Comparison of ENCODE assay signal across 8 cellular contexts in genomic region chr15:35519536-35520149, GRCh38. TPM values are rescaled to one million over a fixed set of nuclear protein-coding genes. Genes with fewer than 3 reads are reported as not detected.
A peak's percentile ranks its signal among the peaks of the same experiment; 100 is the strongest.
DNase-seq lines count a peak whose midpoint lies in the region; ATAC-seq, FAIRE-seq and TF ChIP-seq lines count a peak whose summit lies in the region.

No MANE protein-coding gene starts in this region.

- H3K9me3 ChIP-seq in K562 (replicated peaks; ENCODE audit: control insufficient read depth, insufficient read depth, low read depth, low read length) (no peaks in the 10 kb centered on the region), upper lobe of left lung (no peaks in the 10 kb centered on the region)

- POLR2A ChIA-PET in K562 (lab: Yijun Ruan, JAX) = interaction anchor here (0.7 kb wide), 1 partner anchor 373 kb away, joined by 3 read pairs; no protein-coding TSS in a partner anchor

- H3K9ac ChIP-seq in K562 (ENCODE audit: insufficient read depth in 1 of 2, low read depth in 2 of 2, low read length in 2 of 2) = no peak overlapping the region

- H2AFZ ChIP-seq in K562 (ENCODE audit: low read depth, low read length) = no peak overlapping the region

- peak; percentile 76 to 90 for TF ChIP-seq RAD21 in K562 (CRISPR knock-in tag; conservative IDR thresholded peaks at IDR 0.05 in 1 of 2, IDR thresholded peaks at IDR 0.05 in 1 of 2)

- H3K79me2 ChIP-seq in K562 (ENCODE audit: control insufficient read depth, insufficient read depth, low read length) = no peaks in the 10 kb centered on the region

- peak; percentile 71 for DNase-seq in NCI-H82 (lab: John Stamatoyannopoulos, UW)
- DNase-seq in NCI-H82 treated with DMSO at 0.1 percent for 48 hours (lab: John Stamatoyannopoulos, UW; ENCODE audit: unreplicated experiment) = no peak
- DNase-seq in NCI-H2107 (lab: John Stamatoyannopoulos, UW) = peak; percentile 29
- peak in 3 of 4 experiments; percentile 10 to 61 (median 12) for DNase-seq in K562 (ENCODE audit: extremely low read depth in 1 of 4, low spot score in 3 of 4)
- DNase-seq in kidney tubule cell (ENCODE audit: low spot score) = peak; percentile 59
- no peak for DNase-seq in upper lobe of left lung
- DNase-seq in SIG-M5 (lab: John Stamatoyannopoulos, UW) = no peak

- CTCF ChIA-PET in K562 (lab: Yijun Ruan, JAX; ENCODE audit: low intra/inter-chr PET ratio) = interaction anchor here (0.8 to 1.0 kb wide), 3 partner anchors 9 to 1615 kb away, joined by 3 to 6 read pairs (median 3); no protein-coding TSS in a partner anchor

- in situ Hi-C loops in K562 (cut with MboI) = loop anchor here (10.0 kb wide), 1 partner anchor 915 kb away; no protein-coding TSS in a partner anchor

- H3K36me3 ChIP-seq in K562 (ENCODE audit: control insufficient read depth, insufficient read depth, low read length) (no peaks in the 10 kb centered on the region), upper lobe of left lung (no peaks in the 10 kb centered on the region)

- peak; percentile 28 to 75 (median 40); a peak in 3 of 6 replicates for TF ChIP-seq CTCF in K562 (IDR thresholded peaks at IDR 0.05 in 2 of 3, conservative IDR thresholded peaks at IDR 0.05 in 1 of 3; ENCODE audit: insufficient read depth in 2 of 3, low read depth in 1 of 3, low read length in 3 of 3)
- TF ChIP-seq CTCF in upper lobe of left lung (IDR thresholded peaks at IDR 0.05) = peak; percentile 18 to 60 (median 40)

- BruUV-seq in K562 (replicated peaks; lab: Mats Ljungman, UMichigan) = no TSS peak

- no peaks in the 10 kb centered on the region for H3K9me1 ChIP-seq in K562 (ENCODE audit: control insufficient read depth, insufficient read depth, low read length)

- H3K4me2 ChIP-seq in K562 (ENCODE audit: insufficient read depth, low read length) = no peak overlapping the region

- no peaks in the 10 kb centered on the region for H3K4me1 ChIP-seq in K562 (replicated peaks in 1 of 2; ENCODE audit: control insufficient read depth in 2 of 2, insufficient read depth in 2 of 2, low read length in 2 of 2)
- H3K4me1 ChIP-seq in upper lobe of left lung = peaks cover 7 to 17% (median 14%) of the 10 kb centered on the region in 4 donors

- H4K20me1 ChIP-seq in K562 (replicated peaks; ENCODE audit: control insufficient read depth, insufficient read depth, low read length) = no peaks in the 10 kb centered on the region

- no peaks in the 10 kb centered on the region for H3K27me3 ChIP-seq in K562 (ENCODE audit: control insufficient read depth in 2 of 2, insufficient read depth in 2 of 2, low read length in 2 of 2)
- no peaks in the 10 kb centered on the region for H3K27me3 ChIP-seq in upper lobe of left lung

- no peak for TF ChIP-seq POLR2A in K562 (conservative IDR thresholded peaks at IDR 0.05)
- no peak for TF ChIP-seq POLR2A in upper lobe of left lung (IDR thresholded peaks at IDR 0.05)

- peak; percentile 77 for FAIRE-seq in K562 (lab: Jason Lieb, UNC)

- H3K27ac ChIP-seq in K562 (ENCODE audit: extremely low read depth, low read depth, low read length) (no peak overlapping the region), upper lobe of left lung (no peak overlapping the region)

- TF ChIP-seq EP300 in K562 (IDR thresholded peaks at IDR 0.05; ENCODE audit: low read length) (no peak), upper lobe of left lung (IDR thresholded peaks at IDR 0.05) (no peak)

- H3K4me3 ChIP-seq in K562 (no peak overlapping the region), upper lobe of left lung (no peak overlapping the region)

- ATAC-seq in HG02678 (IDR thresholded peaks at IDR 0.05; ENCODE audit: unreplicated experiment) = peak; percentile 74
- peak; percentile 86 for ATAC-seq in K562
- peak in 1 of 2 donors; percentile 65 for ATAC-seq in upper lobe of left lung (ENCODE audit: low FRiP score in 2 of 2)

- intact Hi-C loops in K562 (cut with micrococcal nuclease) = loop anchor here (2.0 to 10.0 kb wide), 5 partner anchors 231 to 1615 kb away; no protein-coding TSS in a partner anchor

TF ChIP-seq in K562, 482 proteins besides CTCF, POLR2A, EP300 and RAD21:
- TF ChIP-seq BRD4 (IDR thresholded peaks at IDR 0.05) (no peak), SMC3 (conservative IDR thresholded peaks at IDR 0.05; ENCODE audit: insufficient read depth, low read depth, low read length) (peak; percentile 57; the same call in 1 of the 2 replicates), ZSCAN32 (CRISPR knock-in tag; IDR thresholded peaks at IDR 0.05) (0 out of 2 replicates have a peak, but pooled peaks have one; percentile 47), ATF3 (IDR thresholded peaks at IDR 0.05) (peak; percentile 44), ATF3 (CRISPR knock-in tag; conservative IDR thresholded peaks at IDR 0.05) (no peak), TBL1XR1 (IDR thresholded peaks at IDR 0.05; ENCODE audit: low read length in 2 of 2) (0 out of 4 replicates have a peak, but pooled peaks of 1 of the 2 experiments have one; percentile 16), C11orf30 (IDR thresholded peaks at IDR 0.05; ENCODE audit: low read depth) (no peak), NFATC3 (IDR thresholded peaks at IDR 0.05) (no peak), IRF9 (tag; IDR thresholded peaks at IDR 0.05) (0 out of 2 replicates have a peak, but pooled peaks have one; percentile 46), CEBPG (CRISPR knock-in tag; IDR thresholded peaks at IDR 0.05) (no peak), CEBPG (tag; conservative IDR thresholded peaks at IDR 0.05 in 1 of 2, IDR thresholded peaks at IDR 0.05 in 1 of 2) (peak; percentile 40 to 78; a peak in 3 of 4 replicates), DEAF1 (CRISPR knock-in tag; IDR thresholded peaks at IDR 0.05) (peak; percentile 68; the same call in 1 of the 2 replicates)

RNA-seq across cellular contexts. Expression of gene DPH6, which starts 26.3 kb away (rescaled TPM):
- total RNA-seq in K562 (2011; cell fraction: chromatin; rRNA removed; ENCODE audit: low replicate concordance) = 23.9 and 56.9 TPM in 2 replicates
- total RNA-seq in K562 (2011; cell fraction: nucleolus; rRNA removed) = 12.2 and 18.3 TPM in 2 replicates
- total RNA-seq in K562 (2011; cell fraction: nucleoplasm; rRNA removed) = 17.7 and 26.4 TPM in 2 replicates
- total RNA-seq in K562 (2014; rRNA removed) (7.6 and 15.3 TPM in 2 replicates), K562 (2014; rRNA removed; fragmentation: Illumina TruSeq; extraction: Trizol) (26.0 and 31.8 TPM in 2 replicates), K562 (2015; rRNA removed; fragmentation: Illumina TruSeq; extraction: Trizol) (14.0 and 17.4 TPM in 2 replicates), K562 (2021) (17.6 and 18.8 TPM in 2 replicates), upper lobe of left lung (10 to 100 TPM in 4 of 6 donors, 1 to 10 TPM in 2; 6.3 to 48.2 (median 14.6) TPM)
- polyA plus RNA-seq in K562 (2011; rRNA removed) (22.3 and 30.9 TPM in 2 replicates), K562 (2014; fragmentation: Illumina TruSeq; extraction: Trizol) (10.1 and 10.6 TPM in 2 replicates), K562 (2014; fragmentation: Nextera tagmentation; extraction: Ambion mirVana) (10 to 100 TPM; 58.7 to 69.1 TPM), K562 (2014; rRNA removed) (12.7 and 14.4 TPM in 2 replicates)
- polyA plus RNA-seq in K562 (2011; cell fraction: cytosol; rRNA removed) = 11.0 and 13.7 TPM in 2 replicates
- 29.4 and 30.3 TPM in 2 replicates for polyA plus RNA-seq in K562 (2011; cell fraction: nucleus; rRNA removed)
- polyA plus RNA-seq in K562 (2012) = 14.4 and 18.2 TPM in 2 replicates
- 54.7 and 54.8 TPM in 2 replicates for polyA minus RNA-seq in K562 (2011; rRNA and poly(A)+ RNA removed)
- 5.3 and 12.6 TPM in 2 replicates for polyA minus RNA-seq in K562 (2011; cell fraction: cytosol; rRNA and poly(A)+ RNA removed)
- 53.6 and 70.6 TPM in 2 replicates for polyA minus RNA-seq in K562 (2011; cell fraction: nucleus; rRNA and poly(A)+ RNA removed)

Comparison
In these comparisons a context has a peak if more than half of its experiments do, and no peak if none do; other contexts are left out.
1. DNase-seq: peak in NCI-H82 (single experiment), NCI-H2107 (single experiment), K562 (3 of 4) and kidney tubule cell (single experiment); none in NCI-H82 treated with DMSO at 0.1 percent for 48 hours (single experiment), upper lobe of left lung (0 of 2) and SIG-M5 (single experiment).